16 cellular contexts compared by ENCODE assay signal in genomic region chr7:100466830-100467605, GRCh38. TPM values are rescaled to one million over a fixed set of nuclear protein-coding genes. Genes with fewer than 3 reads are reported as not detected.
DNase-seq lines count a peak whose midpoint lies in the region; ATAC-seq and TF ChIP-seq lines count a peak whose summit lies in the region.
"Had no signal": no experiment of that assay in that cellular context is flagged by ENCODE, and none has a peak within 500 bp of the region (broad histone marks: within the 10 kb centered on the region; RNA-seq: fewer than 3 reads in every experiment).

No MANE protein-coding gene starts in this region.

- no peak overlapping the region for H2BK20ac ChIP-seq in H9 (ENCODE audit: low read depth, low read length, poor library complexity, severe bottlenecking)

- no peak overlapping the region for H3K23ac ChIP-seq in H9 (ENCODE audit: insufficient read length, low read depth, low read length)

- H2AFZ ChIP-seq in H9 (ENCODE audit: low read length), result no peak overlapping the region

- no peaks in the 10 kb centered on the region for H3K4me1 ChIP-seq in H9 (ENCODE audit: insufficient read depth, low read length)

- H3K4me3 ChIP-seq in AG04450 (ENCODE audit: low read depth, low read length) (no peak overlapping the region), coronary artery (peak overlapping the region; percentile 38), foreskin fibroblast (ENCODE audit: low read depth in 1 of 2, low read length in 2 of 2) (no peak overlapping the region)
- H3K4me3 ChIP-seq: adrenal gland had no signal

- intact Hi-C loops in sciatic nerve (cut with DNase I), result loop anchor here (5.0 kb wide), 2 partner anchors 95 to 225 kb away; partner anchors contain the start of gene GIGYF1

- H3K27ac ChIP-seq in AG04450 (ENCODE audit: low read depth, low read length), result peak overlapping the region; percentile 2
- H3K27ac ChIP-seq in H9 (ENCODE audit: insufficient read length, low read depth, low read length), result no peak overlapping the region
- H3K27ac ChIP-seq in coronary artery, result peak overlapping the region in 1 of 2 donors; percentile 56

- H2AK5ac ChIP-seq in H9 (ENCODE audit: insufficient read length, low read length), result no peak overlapping the region

- no peak overlapping the region for H3K14ac ChIP-seq in H9 (ENCODE audit: insufficient read depth, low read length)

- H3K23me2 ChIP-seq in H9 (ENCODE audit: insufficient read length, low read depth, low read length, poor library complexity, severe bottlenecking), result no peaks in the 10 kb centered on the region

- H3K27ac Mint-ChIP-seq in H9, result no peak overlapping the region
- H3K27ac Mint-ChIP-seq: activated CD8-positive, alpha-beta T cell treated with anti-CD3 and anti-CD28 coated beads, Interleukin-2, amount 10 ng/mL, durations not matched to agents 7 days and 5 days; B cell had no signal

- no peaks in the 10 kb centered on the region for H3K79me2 ChIP-seq in H9 (ENCODE audit: insufficient read depth, low read length)

- H4K20me1 ChIP-seq in H9 (ENCODE audit: control insufficient read depth, insufficient read depth, insufficient read length), result peaks cover 4% of the 10 kb centered on the region

- no peaks in the 10 kb centered on the region for H3K27me3 ChIP-seq in AG04450 (ENCODE audit: control insufficient read depth, insufficient read depth, low read length)
- H3K27me3 ChIP-seq in H9 (ENCODE audit: insufficient read depth, low read length), result no peaks in the 10 kb centered on the region
- H3K27me3 ChIP-seq: adrenal gland had no signal

- no peak for TF ChIP-seq CTCF in AG04450 (IDR thresholded peaks at IDR 0.05; ENCODE audit: low read depth, low read length)
- no peak for TF ChIP-seq CTCF in H9 (conservative IDR thresholded peaks at IDR 0.05)
- no peak for TF ChIP-seq CTCF in coronary artery (IDR thresholded peaks at IDR 0.05)
- no peak for TF ChIP-seq CTCF in foreskin fibroblast (IDR thresholded peaks at IDR 0.05; ENCODE audit: low read depth, low read length)

- no peaks in the 10 kb centered on the region for H3K9me3 ChIP-seq in AG04450 (ENCODE audit: control insufficient read depth, insufficient read depth, low read length)
- no peaks in the 10 kb centered on the region for H3K9me3 ChIP-seq in H9 (ENCODE audit: control insufficient read depth, low read depth, low read length)
- H3K9me3 ChIP-seq: adrenal gland had no signal

- H3K27me3 Mint-ChIP-seq in H9 (ENCODE audit: low read depth), result peaks cover 7% of the 10 kb centered on the region
- H3K27me3 Mint-ChIP-seq: B cell had no signal

- no peak overlapping the region for H3K4me3 Mint-ChIP-seq in H9
- H3K4me3 Mint-ChIP-seq: activated CD8-positive, alpha-beta T cell treated with anti-CD3 and anti-CD28 coated beads, Interleukin-2, amount 10 ng/mL, durations not matched to agents 7 days and 5 days; B cell had no signal

- no peaks in the 10 kb centered on the region for H3K9me3 Mint-ChIP-seq in H9
- H3K9me3 Mint-ChIP-seq: nephron had no signal

- H3K4me1 Mint-ChIP-seq in H9, result peaks cover 10 to 18% of the 10 kb centered on the region in 2 experiments

- no peak overlapping the region for H2BK120ac ChIP-seq in H9 (ENCODE audit: low read depth, low read length, poor library complexity, severe bottlenecking)

- no peak overlapping the region for H3T11ph ChIP-seq in H9 (ENCODE audit: low read length)

- no peak overlapping the region for H3K56ac ChIP-seq in H9 (ENCODE audit: insufficient read length, low read depth, low read length)

- no peak overlapping the region for H4K91ac ChIP-seq in H9 (ENCODE audit: insufficient read length, low read depth, low read length)

- DNase-seq in AG04450 (ENCODE audit: low read depth, low spot score), result no peak
- peak; percentile 24 for DNase-seq in H9
- DNase-seq in coronary artery (ENCODE audit: low spot score), result peak; percentile 72
- DNase-seq in sciatic nerve (ENCODE audit: low spot score), result no peak
- DNase-seq in AG20443 (ENCODE audit: low spot score), result no peak
- DNase-seq in foreskin fibroblast, result no peak
- no peak for DNase-seq in GF-D8 (lab: John Stamatoyannopoulos, UW)
- DNase-seq: activated CD8-positive, alpha-beta T cell treated with anti-CD3 and anti-CD28 coated beads, Interleukin-2, amount 10 ng/mL, durations not matched to agents 7 days and 5 days; adrenal gland; HCEC 1CT; NCI-H1930; retina had no signal

- no peak overlapping the region for H2BK5ac ChIP-seq in H9 (ENCODE audit: insufficient read length, low read length)

- ATAC-seq in sciatic nerve (peak; percentile 0), GM21737 (IDR thresholded peaks at IDR 0.05; ENCODE audit: unreplicated experiment) (no peak)
- ATAC-seq: activated CD8-positive, alpha-beta T cell treated with anti-CD3 and anti-CD28 coated beads, Interleukin-2, amount 10 ng/mL, durations not matched to agents 7 days and 5 days had no signal

- H3K9ac ChIP-seq in H9 (ENCODE audit: extremely low read depth, insufficient read length, low read length), result no peak overlapping the region

- no peak overlapping the region for H2BK15ac ChIP-seq in H9 (ENCODE audit: low read depth, low read length)

- H4K5ac ChIP-seq in H9 (ENCODE audit: insufficient read length, low read depth, low read length), result no peak overlapping the region

- no peak overlapping the region for H3K4ac ChIP-seq in H9 (ENCODE audit: low read depth, low read length)

- H3K36me3 Mint-ChIP-seq in H9 (ENCODE audit: insufficient read depth in 1 of 3, low read depth in 3 of 3), result peaks cover 0 to 3% (median 0%) of the 10 kb centered on the region in 3 experiments; a peak in 1 of 7 replicates

- no peak overlapping the region for H3K4me2 ChIP-seq in H9 (ENCODE audit: insufficient read depth, insufficient read length, low read length)

- H3K79me1 ChIP-seq in H9 (ENCODE audit: insufficient read depth, low read depth, low read length, poor library complexity, severe bottlenecking), result no peaks in the 10 kb centered on the region

- H4K8ac ChIP-seq in H9 (replicated peaks; ENCODE audit: insufficient read length, low read depth, low read length), result no peak overlapping the region

- POLR2A ChIA-PET in AG04450 (lab: Yijun Ruan, JAX), result interaction anchor here (0.6 kb wide), 1 partner anchor 225 kb away, joined by 3 read pairs; no protein-coding TSS in a partner anchor

- WGBS in H9 (ENCODE audit: extremely low coverage, insufficient read length, low lambda C conversion rate), result no CpG with 5 or more reads among the region's 26 CpGs

- no peak overlapping the region for H3K18ac ChIP-seq in H9 (ENCODE audit: insufficient read length, low read depth, low read length)

- no peak overlapping the region for H2BK12ac ChIP-seq in H9 (ENCODE audit: insufficient read length, low read depth, low read length)

- CTCF ChIA-PET in AG04450 (lab: Charles Lee), result interaction anchor here (3.8 to 4.7 kb wide), 2 partner anchors 93 kb away, joined by 39 to 80 read pairs; no protein-coding TSS in a partner anchor

RNA-seq across cellular contexts. Expression of gene SPACDR, which starts 3.0 kb away (rescaled TPM):
- polyA plus RNA-seq in AG04450 (2011; rRNA removed), result 0.76 and 1.3 TPM in 2 replicates
- polyA minus RNA-seq in AG04450 (2011; rRNA and poly(A)+ RNA removed), result 0.32 and 0.43 TPM in 2 replicates
- 0.39 TPM in 1 of 2 replicates, not detected in the other for total RNA-seq in H9 (2021)
- 3.6 TPM for total RNA-seq in sciatic nerve
- total RNA-seq: glomerular endothelial cell had no signal

RNA-seq across cellular contexts. Expression of gene TSC22D4, which starts 12.0 kb away (rescaled TPM):
- polyA plus RNA-seq in AG04450 (2011; rRNA removed), result 10.2 and 11.3 TPM in 2 replicates
- polyA minus RNA-seq in AG04450 (2011; rRNA and poly(A)+ RNA removed), result 9.5 and 10.8 TPM in 2 replicates
- total RNA-seq in H9 (2021) (17.2 and 17.5 TPM in 2 replicates), sciatic nerve (148 TPM)

RNA-seq across cellular contexts. Expression of gene NYAP1, which starts 16.7 kb away (rescaled TPM):
- 0.35 and 0.38 TPM in 2 replicates for polyA plus RNA-seq in AG04450 (2011; rRNA removed)
- 0.14 and 0.17 TPM in 2 replicates for polyA minus RNA-seq in AG04450 (2011; rRNA and poly(A)+ RNA removed)
- total RNA-seq in H9 (2021), result 3.2 and 4.0 TPM in 2 replicates
- total RNA-seq in sciatic nerve, result 9.1 TPM
- total RNA-seq: B cell had no signal

RNA-seq across cellular contexts. Expression of gene PPP1R35, which starts 30.7 kb away (rescaled TPM):
- polyA plus RNA-seq in AG04450 (2011; rRNA removed), result 7.5 and 11.8 TPM in 2 replicates
- polyA minus RNA-seq in AG04450 (2011; rRNA and poly(A)+ RNA removed), result 6.5 and 8.6 TPM in 2 replicates
- 37.4 and 40.2 TPM in 2 replicates for total RNA-seq in H9 (2021)
- total RNA-seq in sciatic nerve, result 25.3 TPM

RNA-seq across cellular contexts. Expression of gene MEPCE, which starts 37.4 kb away (rescaled TPM):
- polyA plus RNA-seq in AG04450 (2011; rRNA removed), result 9.1 and 10.1 TPM in 2 replicates
- polyA minus RNA-seq in AG04450 (2011; rRNA and poly(A)+ RNA removed), result 15.6 and 19.4 TPM in 2 replicates
- total RNA-seq in H9 (2021) (68.0 and 69.0 TPM in 2 replicates), sciatic nerve (37.0 TPM)

Comparison
In these comparisons a context has a peak if more than half of its experiments do, and no peak if none do; other contexts are left out.
1. DNase-seq: peak in H9 (single experiment) and coronary artery (single experiment); none in AG04450 (single experiment), sciatic nerve (single experiment), AG20443 (single experiment), foreskin fibroblast (0 of 2) and GF-D8 (single experiment).